1 cellular context compared by ENCODE assay signal in the genomic region with DNA sequence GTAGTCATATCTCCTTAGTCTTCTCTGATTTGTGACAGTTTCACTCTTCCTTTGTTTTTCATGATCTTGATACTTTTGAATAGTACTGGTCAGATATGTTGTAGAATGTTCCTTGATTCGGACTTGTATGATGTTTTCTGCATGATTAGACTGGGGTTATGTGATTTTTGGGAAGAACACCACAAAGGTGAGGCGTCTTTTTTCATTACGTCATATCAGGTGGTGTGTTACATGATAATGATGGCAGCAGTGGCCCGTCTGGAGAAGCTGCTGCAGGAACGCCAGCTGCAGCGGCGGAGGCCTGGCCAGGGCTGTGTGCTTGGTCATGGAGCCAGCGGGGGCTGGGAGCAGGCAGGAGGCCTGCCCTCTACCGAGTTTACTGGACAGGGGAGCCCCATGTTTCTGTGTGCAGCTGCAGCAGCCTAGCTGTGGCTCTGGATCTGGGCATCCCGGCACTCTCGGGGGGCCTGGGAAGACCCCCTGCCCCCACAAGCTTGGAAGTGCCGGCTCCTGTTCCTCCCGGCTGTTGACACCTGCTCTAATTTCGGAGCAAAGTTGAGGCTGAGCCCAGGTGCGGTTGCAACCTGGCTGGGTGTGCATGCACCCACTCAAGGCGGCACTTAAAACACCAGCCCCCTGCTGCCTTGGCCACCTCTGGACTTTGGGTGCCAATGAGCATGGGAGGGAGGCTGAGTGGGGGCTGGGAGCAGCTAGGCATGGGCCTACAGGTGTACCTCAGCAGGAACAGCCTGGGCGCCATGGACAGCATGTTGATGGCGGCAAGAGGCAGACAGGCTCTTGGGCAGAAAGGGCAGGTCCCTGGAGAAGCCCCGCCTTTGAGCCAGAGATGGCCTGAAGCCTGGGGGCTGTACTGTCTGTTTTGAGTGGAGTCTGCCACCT.
TF ChIP-seq lines count a peak whose summit lies in the region.

No MANE protein-coding gene starts in this region.

TF ChIP-seq in WTC11, 78 proteins besides CTCF, POLR2A, EP300 and RAD21:
- TF ChIP-seq ZNF138 (CRISPR knock-in tag; conservative IDR thresholded peaks at IDR 0.05) (no peak), SMAD4 (CRISPR knock-in tag; IDR thresholded peaks at IDR 0.05) (no peak), NFYB (CRISPR knock-in tag; conservative IDR thresholded peaks at IDR 0.05; ENCODE audit: low read depth) (no peak), ZNF423 (CRISPR knock-in tag; IDR thresholded peaks at IDR 0.05) (no peak), CREM (CRISPR knock-in tag; IDR thresholded peaks at IDR 0.05) (no peak), FOXJ3 (CRISPR knock-in tag; IDR thresholded peaks at IDR 0.05; ENCODE audit: borderline replicate concordance) (no peak), SOX15 (CRISPR knock-in tag; IDR thresholded peaks at IDR 0.05) (no peak), SMAD3 (CRISPR knock-in tag; IDR thresholded peaks at IDR 0.05; ENCODE audit: borderline replicate concordance) (no peak), ZNF121 (CRISPR knock-in tag; IDR thresholded peaks at IDR 0.05) (no peak), MYBL2 (CRISPR knock-in tag; IDR thresholded peaks at IDR 0.05) (no peak), MXD4 (CRISPR knock-in tag; IDR thresholded peaks at IDR 0.05; ENCODE audit: borderline replicate concordance) (no peak), JAZF1 (CRISPR knock-in tag; IDR thresholded peaks at IDR 0.05) (no peak)
- TF ChIP-seq, protein P1, sequence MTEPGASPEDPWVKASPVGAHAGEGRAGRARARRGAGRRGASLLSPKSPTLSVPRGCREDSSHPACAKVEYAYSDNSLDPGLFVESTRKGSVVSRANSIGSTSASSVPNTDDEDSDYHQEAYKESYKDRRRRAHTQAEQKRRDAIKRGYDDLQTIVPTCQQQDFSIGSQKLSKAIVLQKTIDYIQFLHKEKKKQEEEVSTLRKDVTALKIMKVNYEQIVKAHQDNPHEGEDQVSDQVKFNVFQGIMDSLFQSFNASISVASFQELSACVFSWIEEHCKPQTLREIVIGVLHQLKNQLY (CRISPR knock-in tag; IDR thresholded peaks at IDR 0.05): no peak
- TF ChIP-seq, protein P2, sequence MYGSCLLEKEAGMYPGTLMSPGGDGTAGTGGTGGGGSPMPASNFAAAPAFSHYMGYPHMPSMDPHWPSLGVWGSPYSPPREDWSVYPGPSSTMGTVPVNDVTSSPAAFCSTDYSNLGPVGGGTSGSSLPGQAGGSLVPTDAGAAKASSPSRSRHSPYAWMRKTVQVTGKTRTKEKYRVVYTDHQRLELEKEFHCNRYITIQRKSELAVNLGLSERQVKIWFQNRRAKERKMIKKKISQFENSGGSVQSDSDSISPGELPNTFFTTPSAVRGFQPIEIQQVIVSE (CRISPR knock-in tag; IDR thresholded peaks at IDR 0.05; ENCODE audit: borderline replicate concordance): no peak
- TF ChIP-seq, protein P3, sequence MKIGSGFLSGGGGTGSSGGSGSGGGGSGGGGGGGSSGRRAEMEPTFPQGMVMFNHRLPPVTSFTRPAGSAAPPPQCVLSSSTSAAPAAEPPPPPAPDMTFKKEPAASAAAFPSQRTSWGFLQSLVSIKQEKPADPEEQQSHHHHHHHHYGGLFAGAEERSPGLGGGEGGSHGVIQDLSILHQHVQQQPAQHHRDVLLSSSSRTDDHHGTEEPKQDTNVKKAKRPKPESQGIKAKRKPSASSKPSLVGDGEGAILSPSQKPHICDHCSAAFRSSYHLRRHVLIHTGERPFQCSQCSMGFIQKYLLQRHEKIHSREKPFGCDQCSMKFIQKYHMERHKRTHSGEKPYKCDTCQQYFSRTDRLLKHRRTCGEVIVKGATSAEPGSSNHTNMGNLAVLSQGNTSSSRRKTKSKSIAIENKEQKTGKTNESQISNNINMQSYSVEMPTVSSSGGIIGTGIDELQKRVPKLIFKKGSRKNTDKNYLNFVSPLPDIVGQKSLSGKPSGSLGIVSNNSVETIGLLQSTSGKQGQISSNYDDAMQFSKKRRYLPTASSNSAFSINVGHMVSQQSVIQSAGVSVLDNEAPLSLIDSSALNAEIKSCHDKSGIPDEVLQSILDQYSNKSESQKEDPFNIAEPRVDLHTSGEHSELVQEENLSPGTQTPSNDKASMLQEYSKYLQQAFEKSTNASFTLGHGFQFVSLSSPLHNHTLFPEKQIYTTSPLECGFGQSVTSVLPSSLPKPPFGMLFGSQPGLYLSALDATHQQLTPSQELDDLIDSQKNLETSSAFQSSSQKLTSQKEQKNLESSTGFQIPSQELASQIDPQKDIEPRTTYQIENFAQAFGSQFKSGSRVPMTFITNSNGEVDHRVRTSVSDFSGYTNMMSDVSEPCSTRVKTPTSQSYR (CRISPR knock-in tag; IDR thresholded peaks at IDR 0.05): no peak
- TF ChIP-seq, protein P4, sequence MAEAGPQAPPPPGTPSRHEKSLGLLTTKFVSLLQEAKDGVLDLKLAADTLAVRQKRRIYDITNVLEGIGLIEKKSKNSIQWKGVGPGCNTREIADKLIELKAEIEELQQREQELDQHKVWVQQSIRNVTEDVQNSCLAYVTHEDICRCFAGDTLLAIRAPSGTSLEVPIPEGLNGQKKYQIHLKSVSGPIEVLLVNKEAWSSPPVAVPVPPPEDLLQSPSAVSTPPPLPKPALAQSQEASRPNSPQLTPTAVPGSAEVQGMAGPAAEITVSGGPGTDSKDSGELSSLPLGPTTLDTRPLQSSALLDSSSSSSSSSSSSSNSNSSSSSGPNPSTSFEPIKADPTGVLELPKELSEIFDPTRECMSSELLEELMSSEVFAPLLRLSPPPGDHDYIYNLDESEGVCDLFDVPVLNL (CRISPR knock-in tag; IDR thresholded peaks at IDR 0.05; ENCODE audit: borderline replicate concordance, low read depth): no peak
- TF ChIP-seq, protein P5, sequence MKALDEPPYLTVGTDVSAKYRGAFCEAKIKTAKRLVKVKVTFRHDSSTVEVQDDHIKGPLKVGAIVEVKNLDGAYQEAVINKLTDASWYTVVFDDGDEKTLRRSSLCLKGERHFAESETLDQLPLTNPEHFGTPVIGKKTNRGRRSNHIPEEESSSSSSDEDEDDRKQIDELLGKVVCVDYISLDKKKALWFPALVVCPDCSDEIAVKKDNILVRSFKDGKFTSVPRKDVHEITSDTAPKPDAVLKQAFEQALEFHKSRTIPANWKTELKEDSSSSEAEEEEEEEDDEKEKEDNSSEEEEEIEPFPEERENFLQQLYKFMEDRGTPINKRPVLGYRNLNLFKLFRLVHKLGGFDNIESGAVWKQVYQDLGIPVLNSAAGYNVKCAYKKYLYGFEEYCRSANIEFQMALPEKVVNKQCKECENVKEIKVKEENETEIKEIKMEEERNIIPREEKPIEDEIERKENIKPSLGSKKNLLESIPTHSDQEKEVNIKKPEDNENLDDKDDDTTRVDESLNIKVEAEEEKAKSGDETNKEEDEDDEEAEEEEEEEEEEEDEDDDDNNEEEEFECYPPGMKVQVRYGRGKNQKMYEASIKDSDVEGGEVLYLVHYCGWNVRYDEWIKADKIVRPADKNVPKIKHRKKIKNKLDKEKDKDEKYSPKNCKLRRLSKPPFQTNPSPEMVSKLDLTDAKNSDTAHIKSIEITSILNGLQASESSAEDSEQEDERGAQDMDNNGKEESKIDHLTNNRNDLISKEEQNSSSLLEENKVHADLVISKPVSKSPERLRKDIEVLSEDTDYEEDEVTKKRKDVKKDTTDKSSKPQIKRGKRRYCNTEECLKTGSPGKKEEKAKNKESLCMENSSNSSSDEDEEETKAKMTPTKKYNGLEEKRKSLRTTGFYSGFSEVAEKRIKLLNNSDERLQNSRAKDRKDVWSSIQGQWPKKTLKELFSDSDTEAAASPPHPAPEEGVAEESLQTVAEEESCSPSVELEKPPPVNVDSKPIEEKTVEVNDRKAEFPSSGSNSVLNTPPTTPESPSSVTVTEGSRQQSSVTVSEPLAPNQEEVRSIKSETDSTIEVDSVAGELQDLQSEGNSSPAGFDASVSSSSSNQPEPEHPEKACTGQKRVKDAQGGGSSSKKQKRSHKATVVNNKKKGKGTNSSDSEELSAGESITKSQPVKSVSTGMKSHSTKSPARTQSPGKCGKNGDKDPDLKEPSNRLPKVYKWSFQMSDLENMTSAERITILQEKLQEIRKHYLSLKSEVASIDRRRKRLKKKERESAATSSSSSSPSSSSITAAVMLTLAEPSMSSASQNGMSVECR (CRISPR knock-in tag; IDR thresholded peaks at IDR 0.05; ENCODE audit: borderline replicate concordance): no peak
- TF ChIP-seq, protein P6, sequence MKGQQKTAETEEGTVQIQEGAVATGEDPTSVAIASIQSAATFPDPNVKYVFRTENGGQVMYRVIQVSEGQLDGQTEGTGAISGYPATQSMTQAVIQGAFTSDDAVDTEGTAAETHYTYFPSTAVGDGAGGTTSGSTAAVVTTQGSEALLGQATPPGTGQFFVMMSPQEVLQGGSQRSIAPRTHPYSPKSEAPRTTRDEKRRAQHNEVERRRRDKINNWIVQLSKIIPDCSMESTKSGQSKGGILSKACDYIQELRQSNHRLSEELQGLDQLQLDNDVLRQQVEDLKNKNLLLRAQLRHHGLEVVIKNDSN (CRISPR knock-in tag; IDR thresholded peaks at IDR 0.05): no peak
- TF ChIP-seq, protein P7, sequence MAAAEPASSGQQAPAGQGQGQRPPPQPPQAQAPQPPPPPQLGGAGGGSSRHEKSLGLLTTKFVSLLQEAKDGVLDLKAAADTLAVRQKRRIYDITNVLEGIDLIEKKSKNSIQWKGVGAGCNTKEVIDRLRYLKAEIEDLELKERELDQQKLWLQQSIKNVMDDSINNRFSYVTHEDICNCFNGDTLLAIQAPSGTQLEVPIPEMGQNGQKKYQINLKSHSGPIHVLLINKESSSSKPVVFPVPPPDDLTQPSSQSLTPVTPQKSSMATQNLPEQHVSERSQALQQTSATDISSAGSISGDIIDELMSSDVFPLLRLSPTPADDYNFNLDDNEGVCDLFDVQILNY (CRISPR knock-in tag; IDR thresholded peaks at IDR 0.05): no peak
